In the genomic region with DNA sequence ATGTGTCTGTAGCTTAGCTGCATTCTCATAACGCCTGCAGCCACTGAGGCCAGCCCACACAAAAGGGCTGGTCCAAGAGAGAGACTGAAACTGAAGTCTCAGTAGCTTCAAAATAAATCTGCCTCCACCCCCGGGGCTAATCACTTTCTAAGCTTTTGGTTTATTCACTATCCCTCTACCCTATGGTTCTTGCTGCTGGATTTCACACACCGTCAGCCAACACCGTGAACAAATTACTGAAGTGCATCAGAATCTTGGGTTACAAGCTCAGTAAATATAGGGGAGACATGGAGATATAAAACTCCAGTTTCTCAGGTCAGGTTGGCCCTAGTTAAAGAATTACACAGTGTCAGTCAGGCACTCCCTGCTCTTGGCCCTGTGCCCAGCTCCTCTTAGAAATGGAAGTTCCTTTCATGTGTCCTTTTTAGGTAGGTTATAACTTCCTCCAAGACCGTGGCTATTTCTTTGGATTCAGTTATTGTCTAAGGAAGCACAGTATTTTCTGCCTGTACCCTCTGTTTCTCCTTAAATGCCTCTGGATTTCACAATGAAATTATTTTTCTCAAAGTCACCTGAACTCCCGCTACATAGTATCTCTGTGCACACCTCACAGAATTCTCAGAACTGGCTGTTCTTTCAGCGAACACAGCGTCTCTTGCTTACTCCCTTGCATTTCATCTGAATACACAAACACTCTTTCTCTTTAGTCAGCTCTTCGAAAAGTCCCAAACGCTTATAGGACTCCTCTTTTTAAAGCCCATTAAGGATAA, we compare ENCODE assay signal across 1 cellular context.
TF ChIP-seq lines count a peak whose summit lies in the region.

No MANE protein-coding gene starts in this region.

TF ChIP-seq in GM23338, 12 proteins besides CTCF, POLR2A, EP300 and RAD21 (continued from another document):
- TF ChIP-seq, protein P1, sequence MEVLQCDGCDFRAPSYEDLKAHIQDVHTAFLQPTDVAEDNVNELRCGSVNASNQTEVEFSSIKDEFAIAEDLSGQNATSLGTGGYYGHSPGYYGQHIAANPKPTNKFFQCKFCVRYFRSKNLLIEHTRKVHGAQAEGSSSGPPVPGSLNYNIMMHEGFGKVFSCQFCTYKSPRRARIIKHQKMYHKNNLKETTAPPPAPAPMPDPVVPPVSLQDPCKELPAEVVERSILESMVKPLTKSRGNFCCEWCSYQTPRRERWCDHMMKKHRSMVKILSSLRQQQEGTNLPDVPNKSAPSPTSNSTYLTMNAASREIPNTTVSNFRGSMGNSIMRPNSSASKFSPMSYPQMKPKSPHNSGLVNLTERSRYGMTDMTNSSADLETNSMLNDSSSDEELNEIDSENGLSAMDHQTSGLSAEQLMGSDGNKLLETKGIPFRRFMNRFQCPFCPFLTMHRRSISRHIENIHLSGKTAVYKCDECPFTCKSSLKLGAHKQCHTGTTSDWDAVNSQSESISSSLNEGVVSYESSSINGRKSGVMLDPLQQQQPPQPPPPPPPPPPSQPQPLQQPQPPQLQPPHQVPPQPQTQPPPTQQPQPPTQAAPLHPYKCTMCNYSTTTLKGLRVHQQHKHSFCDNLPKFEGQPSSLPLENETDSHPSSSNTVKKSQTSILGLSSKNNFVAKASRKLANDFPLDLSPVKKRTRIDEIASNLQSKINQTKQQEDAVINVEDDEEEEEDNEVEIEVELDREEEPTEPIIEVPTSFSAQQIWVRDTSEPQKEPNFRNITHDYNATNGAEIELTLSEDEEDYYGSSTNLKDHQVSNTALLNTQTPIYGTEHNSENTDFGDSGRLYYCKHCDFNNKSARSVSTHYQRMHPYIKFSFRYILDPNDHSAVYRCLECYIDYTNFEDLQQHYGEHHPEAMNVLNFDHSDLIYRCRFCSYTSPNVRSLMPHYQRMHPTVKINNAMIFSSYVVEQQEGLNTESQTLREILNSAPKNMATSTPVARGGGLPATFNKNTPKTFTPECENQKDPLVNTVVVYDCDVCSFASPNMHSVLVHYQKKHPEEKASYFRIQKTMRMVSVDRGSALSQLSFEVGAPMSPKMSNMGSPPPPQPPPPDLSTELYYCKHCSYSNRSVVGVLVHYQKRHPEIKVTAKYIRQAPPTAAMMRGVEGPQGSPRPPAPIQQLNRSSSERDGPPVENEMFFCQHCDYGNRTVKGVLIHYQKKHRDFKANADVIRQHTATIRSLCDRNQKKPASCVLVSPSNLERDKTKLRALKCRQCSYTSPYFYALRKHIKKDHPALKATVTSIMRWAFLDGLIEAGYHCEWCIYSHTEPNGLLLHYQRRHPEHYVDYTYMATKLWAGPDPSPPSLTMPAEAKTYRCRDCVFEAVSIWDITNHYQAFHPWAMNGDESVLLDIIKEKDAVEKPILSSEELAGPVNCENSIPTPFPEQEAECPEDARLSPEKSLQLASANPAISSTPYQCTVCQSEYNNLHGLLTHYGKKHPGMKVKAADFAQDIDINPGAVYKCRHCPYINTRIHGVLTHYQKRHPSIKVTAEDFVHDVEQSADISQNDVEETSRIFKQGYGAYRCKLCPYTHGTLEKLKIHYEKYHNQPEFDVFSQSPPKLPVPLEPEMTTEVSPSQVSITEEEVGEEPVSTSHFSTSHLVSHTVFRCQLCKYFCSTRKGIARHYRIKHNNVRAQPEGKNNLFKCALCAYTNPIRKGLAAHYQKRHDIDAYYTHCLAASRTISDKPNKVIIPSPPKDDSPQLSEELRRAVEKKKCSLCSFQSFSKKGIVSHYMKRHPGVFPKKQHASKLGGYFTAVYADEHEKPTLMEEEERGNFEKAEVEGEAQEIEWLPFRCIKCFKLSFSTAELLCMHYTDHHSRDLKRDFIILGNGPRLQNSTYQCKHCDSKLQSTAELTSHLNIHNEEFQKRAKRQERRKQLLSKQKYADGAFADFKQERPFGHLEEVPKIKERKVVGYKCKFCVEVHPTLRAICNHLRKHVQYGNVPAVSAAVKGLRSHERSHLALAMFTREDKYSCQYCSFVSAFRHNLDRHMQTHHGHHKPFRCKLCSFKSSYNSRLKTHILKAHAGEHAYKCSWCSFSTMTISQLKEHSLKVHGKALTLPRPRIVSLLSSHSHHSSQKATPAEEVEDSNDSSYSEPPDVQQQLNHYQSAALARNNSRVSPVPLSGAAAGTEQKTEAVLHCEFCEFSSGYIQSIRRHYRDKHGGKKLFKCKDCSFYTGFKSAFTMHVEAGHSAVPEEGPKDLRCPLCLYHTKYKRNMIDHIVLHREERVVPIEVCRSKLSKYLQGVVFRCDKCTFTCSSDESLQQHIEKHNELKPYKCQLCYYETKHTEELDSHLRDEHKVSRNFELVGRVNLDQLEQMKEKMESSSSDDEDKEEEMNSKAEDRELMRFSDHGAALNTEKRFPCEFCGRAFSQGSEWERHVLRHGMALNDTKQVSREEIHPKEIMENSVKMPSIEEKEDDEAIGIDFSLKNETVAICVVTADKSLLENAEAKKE (CRISPR knock-in tag; IDR thresholded peaks at IDR 0.05): no peak
- TF ChIP-seq ZNF114 (CRISPR knock-in tag; IDR thresholded peaks at IDR 0.05) (no peak), EZH2 (IDR thresholded peaks at IDR 0.05; ENCODE audit: low read depth, unreplicated experiment) (no peak), EZH2phosphoT487 (IDR thresholded peaks at IDR 0.05; ENCODE audit: unreplicated experiment) (no peak)
- TF ChIP-seq, protein P2, sequence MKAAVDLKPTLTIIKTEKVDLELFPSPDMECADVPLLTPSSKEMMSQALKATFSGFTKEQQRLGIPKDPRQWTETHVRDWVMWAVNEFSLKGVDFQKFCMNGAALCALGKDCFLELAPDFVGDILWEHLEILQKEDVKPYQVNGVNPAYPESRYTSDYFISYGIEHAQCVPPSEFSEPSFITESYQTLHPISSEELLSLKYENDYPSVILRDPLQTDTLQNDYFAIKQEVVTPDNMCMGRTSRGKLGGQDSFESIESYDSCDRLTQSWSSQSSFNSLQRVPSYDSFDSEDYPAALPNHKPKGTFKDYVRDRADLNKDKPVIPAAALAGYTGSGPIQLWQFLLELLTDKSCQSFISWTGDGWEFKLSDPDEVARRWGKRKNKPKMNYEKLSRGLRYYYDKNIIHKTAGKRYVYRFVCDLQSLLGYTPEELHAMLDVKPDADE (IDR thresholded peaks at IDR 0.05): no peak
